Comparison of ENCODE assay signal across 3 cellular contexts in the genomic region with DNA sequence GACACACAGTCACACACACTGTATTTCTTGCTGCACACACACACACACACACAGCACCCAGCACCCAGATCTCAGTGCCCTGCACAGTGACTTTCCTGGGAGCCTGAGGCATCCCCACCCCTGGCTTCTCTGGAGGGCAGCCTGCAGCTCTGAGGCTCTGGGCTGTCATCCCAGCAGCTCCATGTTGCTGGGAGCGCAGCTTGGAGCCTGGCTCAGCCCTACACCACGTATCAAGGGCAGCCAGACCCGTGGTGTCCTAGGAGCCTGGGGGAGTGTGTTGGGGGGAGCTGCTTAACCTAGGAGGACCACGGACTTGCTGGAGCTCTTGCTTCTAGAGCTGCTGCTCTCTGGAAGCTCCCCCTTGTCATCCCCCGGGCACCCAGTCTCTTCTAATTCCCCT.
TF ChIP-seq lines count a peak whose summit lies in the region.

No MANE protein-coding gene starts in this region.

TF ChIP-seq in HEK293, 187 proteins besides CTCF, POLR2A, EP300 and RAD21 (continued from another document):
- TF ChIP-seq, protein P1, sequence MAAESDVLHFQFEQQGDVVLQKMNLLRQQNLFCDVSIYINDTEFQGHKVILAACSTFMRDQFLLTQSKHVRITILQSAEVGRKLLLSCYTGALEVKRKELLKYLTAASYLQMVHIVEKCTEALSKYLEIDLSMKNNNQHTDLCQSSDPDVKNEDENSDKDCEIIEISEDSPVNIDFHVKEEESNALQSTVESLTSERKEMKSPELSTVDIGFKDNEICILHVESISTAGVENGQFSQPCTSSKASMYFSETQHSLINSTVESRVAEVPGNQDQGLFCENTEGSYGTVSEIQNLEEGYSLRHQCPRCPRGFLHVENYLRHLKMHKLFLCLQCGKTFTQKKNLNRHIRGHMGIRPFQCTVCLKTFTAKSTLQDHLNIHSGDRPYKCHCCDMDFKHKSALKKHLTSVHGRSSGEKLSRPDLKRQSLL (tag by site-specific recombination; IDR thresholded peaks at IDR 0.05): peak; percentile 64; the same call in 1 of the 2 replicates
- TF ChIP-seq ZNF169 (tag by site-specific recombination; IDR thresholded peaks at IDR 0.05): no peak
- TF ChIP-seq MYNN (tag by site-specific recombination; IDR thresholded peaks at IDR 0.05; ENCODE audit: borderline replicate concordance): no peak
- no peak for TF ChIP-seq ZNF248 (tag by site-specific recombination; IDR thresholded peaks at IDR 0.05)
- TF ChIP-seq, protein P2, sequence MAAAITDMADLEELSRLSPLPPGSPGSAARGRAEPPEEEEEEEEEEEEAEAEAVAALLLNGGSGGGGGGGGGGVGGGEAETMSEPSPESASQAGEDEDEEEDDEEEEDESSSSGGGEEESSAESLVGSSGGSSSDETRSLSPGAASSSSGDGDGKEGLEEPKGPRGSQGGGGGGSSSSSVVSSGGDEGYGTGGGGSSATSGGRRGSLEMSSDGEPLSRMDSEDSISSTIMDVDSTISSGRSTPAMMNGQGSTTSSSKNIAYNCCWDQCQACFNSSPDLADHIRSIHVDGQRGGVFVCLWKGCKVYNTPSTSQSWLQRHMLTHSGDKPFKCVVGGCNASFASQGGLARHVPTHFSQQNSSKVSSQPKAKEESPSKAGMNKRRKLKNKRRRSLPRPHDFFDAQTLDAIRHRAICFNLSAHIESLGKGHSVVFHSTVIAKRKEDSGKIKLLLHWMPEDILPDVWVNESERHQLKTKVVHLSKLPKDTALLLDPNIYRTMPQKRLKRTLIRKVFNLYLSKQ (tag by site-specific recombination; IDR thresholded peaks at IDR 0.05; ENCODE audit: borderline replicate concordance): no peak

TF ChIP-seq in neural cell, 6 proteins besides CTCF, POLR2A, EP300 and RAD21 (continued from another document):
- TF ChIP-seq, protein P3, sequence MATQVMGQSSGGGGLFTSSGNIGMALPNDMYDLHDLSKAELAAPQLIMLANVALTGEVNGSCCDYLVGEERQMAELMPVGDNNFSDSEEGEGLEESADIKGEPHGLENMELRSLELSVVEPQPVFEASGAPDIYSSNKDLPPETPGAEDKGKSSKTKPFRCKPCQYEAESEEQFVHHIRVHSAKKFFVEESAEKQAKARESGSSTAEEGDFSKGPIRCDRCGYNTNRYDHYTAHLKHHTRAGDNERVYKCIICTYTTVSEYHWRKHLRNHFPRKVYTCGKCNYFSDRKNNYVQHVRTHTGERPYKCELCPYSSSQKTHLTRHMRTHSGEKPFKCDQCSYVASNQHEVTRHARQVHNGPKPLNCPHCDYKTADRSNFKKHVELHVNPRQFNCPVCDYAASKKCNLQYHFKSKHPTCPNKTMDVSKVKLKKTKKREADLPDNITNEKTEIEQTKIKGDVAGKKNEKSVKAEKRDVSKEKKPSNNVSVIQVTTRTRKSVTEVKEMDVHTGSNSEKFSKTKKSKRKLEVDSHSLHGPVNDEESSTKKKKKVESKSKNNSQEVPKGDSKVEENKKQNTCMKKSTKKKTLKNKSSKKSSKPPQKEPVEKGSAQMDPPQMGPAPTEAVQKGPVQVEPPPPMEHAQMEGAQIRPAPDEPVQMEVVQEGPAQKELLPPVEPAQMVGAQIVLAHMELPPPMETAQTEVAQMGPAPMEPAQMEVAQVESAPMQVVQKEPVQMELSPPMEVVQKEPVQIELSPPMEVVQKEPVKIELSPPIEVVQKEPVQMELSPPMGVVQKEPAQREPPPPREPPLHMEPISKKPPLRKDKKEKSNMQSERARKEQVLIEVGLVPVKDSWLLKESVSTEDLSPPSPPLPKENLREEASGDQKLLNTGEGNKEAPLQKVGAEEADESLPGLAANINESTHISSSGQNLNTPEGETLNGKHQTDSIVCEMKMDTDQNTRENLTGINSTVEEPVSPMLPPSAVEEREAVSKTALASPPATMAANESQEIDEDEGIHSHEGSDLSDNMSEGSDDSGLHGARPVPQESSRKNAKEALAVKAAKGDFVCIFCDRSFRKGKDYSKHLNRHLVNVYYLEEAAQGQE (IDR thresholded peaks at IDR 0.05; ENCODE audit: borderline replicate concordance): no peak

TF ChIP-seq in GM23338, 12 proteins besides CTCF, POLR2A, EP300 and RAD21:
- TF ChIP-seq, protein P3 (IDR thresholded peaks at IDR 0.05; ENCODE audit: unreplicated experiment): no peak
- TF ChIP-seq JUNB (IDR thresholded peaks at IDR 0.05; ENCODE audit: unreplicated experiment) (no peak), EZH2phosphoT487 (IDR thresholded peaks at IDR 0.05; ENCODE audit: unreplicated experiment) (no peak), POLR2AphosphoS5 (IDR thresholded peaks at IDR 0.05; ENCODE audit: low read depth) (no peak), CREB1 (CRISPR knock-in tag; IDR thresholded peaks at IDR 0.05; ENCODE audit: low read depth) (no peak), ZNF114 (CRISPR knock-in tag; IDR thresholded peaks at IDR 0.05) (no peak), NANOG (IDR thresholded peaks at IDR 0.05; ENCODE audit: borderline replicate concordance) (no peak), ZNF331 (CRISPR knock-in tag; IDR thresholded peaks at IDR 0.05; ENCODE audit: low read depth) (no peak), EZH2 (IDR thresholded peaks at IDR 0.05; ENCODE audit: low read depth, unreplicated experiment) (no peak)
- TF ChIP-seq, protein P4, sequence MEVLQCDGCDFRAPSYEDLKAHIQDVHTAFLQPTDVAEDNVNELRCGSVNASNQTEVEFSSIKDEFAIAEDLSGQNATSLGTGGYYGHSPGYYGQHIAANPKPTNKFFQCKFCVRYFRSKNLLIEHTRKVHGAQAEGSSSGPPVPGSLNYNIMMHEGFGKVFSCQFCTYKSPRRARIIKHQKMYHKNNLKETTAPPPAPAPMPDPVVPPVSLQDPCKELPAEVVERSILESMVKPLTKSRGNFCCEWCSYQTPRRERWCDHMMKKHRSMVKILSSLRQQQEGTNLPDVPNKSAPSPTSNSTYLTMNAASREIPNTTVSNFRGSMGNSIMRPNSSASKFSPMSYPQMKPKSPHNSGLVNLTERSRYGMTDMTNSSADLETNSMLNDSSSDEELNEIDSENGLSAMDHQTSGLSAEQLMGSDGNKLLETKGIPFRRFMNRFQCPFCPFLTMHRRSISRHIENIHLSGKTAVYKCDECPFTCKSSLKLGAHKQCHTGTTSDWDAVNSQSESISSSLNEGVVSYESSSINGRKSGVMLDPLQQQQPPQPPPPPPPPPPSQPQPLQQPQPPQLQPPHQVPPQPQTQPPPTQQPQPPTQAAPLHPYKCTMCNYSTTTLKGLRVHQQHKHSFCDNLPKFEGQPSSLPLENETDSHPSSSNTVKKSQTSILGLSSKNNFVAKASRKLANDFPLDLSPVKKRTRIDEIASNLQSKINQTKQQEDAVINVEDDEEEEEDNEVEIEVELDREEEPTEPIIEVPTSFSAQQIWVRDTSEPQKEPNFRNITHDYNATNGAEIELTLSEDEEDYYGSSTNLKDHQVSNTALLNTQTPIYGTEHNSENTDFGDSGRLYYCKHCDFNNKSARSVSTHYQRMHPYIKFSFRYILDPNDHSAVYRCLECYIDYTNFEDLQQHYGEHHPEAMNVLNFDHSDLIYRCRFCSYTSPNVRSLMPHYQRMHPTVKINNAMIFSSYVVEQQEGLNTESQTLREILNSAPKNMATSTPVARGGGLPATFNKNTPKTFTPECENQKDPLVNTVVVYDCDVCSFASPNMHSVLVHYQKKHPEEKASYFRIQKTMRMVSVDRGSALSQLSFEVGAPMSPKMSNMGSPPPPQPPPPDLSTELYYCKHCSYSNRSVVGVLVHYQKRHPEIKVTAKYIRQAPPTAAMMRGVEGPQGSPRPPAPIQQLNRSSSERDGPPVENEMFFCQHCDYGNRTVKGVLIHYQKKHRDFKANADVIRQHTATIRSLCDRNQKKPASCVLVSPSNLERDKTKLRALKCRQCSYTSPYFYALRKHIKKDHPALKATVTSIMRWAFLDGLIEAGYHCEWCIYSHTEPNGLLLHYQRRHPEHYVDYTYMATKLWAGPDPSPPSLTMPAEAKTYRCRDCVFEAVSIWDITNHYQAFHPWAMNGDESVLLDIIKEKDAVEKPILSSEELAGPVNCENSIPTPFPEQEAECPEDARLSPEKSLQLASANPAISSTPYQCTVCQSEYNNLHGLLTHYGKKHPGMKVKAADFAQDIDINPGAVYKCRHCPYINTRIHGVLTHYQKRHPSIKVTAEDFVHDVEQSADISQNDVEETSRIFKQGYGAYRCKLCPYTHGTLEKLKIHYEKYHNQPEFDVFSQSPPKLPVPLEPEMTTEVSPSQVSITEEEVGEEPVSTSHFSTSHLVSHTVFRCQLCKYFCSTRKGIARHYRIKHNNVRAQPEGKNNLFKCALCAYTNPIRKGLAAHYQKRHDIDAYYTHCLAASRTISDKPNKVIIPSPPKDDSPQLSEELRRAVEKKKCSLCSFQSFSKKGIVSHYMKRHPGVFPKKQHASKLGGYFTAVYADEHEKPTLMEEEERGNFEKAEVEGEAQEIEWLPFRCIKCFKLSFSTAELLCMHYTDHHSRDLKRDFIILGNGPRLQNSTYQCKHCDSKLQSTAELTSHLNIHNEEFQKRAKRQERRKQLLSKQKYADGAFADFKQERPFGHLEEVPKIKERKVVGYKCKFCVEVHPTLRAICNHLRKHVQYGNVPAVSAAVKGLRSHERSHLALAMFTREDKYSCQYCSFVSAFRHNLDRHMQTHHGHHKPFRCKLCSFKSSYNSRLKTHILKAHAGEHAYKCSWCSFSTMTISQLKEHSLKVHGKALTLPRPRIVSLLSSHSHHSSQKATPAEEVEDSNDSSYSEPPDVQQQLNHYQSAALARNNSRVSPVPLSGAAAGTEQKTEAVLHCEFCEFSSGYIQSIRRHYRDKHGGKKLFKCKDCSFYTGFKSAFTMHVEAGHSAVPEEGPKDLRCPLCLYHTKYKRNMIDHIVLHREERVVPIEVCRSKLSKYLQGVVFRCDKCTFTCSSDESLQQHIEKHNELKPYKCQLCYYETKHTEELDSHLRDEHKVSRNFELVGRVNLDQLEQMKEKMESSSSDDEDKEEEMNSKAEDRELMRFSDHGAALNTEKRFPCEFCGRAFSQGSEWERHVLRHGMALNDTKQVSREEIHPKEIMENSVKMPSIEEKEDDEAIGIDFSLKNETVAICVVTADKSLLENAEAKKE (CRISPR knock-in tag; IDR thresholded peaks at IDR 0.05): no peak
- TF ChIP-seq, protein P5, sequence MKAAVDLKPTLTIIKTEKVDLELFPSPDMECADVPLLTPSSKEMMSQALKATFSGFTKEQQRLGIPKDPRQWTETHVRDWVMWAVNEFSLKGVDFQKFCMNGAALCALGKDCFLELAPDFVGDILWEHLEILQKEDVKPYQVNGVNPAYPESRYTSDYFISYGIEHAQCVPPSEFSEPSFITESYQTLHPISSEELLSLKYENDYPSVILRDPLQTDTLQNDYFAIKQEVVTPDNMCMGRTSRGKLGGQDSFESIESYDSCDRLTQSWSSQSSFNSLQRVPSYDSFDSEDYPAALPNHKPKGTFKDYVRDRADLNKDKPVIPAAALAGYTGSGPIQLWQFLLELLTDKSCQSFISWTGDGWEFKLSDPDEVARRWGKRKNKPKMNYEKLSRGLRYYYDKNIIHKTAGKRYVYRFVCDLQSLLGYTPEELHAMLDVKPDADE (IDR thresholded peaks at IDR 0.05): no peak
